In the genomic region with DNA sequence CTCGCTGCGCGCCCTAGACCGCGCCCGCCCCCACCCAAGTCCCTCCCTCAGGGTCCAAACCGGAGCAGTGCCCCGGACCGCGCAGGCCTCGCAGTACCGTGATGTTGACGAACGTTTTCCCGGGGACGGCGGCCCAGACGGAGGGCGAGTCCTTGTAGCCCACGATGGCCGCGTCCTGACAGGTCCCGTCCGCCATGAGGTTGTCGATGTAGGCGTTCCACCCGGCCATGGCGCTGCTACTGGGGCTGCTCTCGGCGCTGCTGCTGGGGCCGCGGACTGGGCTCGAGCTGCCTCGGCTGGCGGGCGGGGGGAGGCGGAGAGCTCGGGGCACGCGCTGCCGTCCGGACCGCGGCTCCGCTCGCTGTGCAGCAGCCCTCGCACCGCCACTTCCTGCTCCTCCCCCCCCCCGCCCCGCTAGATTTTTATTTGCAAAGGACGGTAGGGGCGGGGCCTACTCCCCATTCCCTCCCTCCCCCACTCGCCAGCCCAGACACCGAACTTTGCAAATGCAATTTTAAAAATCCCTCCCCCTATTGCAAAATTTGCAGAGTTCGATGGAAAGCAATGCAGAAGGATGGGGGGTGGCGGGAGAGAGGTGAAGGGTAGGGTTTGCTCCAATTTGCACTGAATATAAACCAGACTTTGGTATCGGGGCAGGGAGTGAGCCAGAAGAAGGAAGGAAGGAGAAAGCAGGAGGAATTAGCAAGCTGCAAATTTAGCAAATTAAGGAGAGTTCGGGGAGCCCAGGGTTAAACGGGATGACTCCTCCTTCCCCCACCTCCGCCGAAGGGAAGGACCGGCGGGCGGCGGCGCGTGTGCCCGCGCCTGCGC, we compare ENCODE assay signal across 1 cellular context.
TF ChIP-seq lines count a peak whose summit lies in the region.

A gene (minus strand): TSS at position 365 of the 831 bp plus-strand sequence. CDS start 136 bp downstream, at position 229.

TF ChIP-seq in HepG2, 621 proteins besides CTCF, POLR2A, EP300 and RAD21 (continued from another document):
- TF ChIP-seq, protein P1, sequence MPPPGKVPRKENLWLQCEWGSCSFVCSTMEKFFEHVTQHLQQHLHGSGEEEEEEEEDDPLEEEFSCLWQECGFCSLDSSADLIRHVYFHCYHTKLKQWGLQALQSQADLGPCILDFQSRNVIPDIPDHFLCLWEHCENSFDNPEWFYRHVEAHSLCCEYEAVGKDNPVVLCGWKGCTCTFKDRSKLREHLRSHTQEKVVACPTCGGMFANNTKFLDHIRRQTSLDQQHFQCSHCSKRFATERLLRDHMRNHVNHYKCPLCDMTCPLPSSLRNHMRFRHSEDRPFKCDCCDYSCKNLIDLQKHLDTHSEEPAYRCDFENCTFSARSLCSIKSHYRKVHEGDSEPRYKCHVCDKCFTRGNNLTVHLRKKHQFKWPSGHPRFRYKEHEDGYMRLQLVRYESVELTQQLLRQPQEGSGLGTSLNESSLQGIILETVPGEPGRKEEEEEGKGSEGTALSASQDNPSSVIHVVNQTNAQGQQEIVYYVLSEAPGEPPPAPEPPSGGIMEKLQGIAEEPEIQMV (CRISPR knock-in tag; IDR thresholded peaks at IDR 0.05; ENCODE audit: low read depth), result peak; percentile 42; the same call in 1 of the 2 replicates
- TF ChIP-seq, protein P2, sequence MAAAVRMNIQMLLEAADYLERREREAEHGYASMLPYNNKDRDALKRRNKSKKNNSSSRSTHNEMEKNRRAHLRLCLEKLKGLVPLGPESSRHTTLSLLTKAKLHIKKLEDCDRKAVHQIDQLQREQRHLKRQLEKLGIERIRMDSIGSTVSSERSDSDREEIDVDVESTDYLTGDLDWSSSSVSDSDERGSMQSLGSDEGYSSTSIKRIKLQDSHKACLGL (CRISPR knock-in tag; IDR thresholded peaks at IDR 0.05), result 0 out of 2 replicates have a peak, but pooled peaks have one; percentile 17
- TF ChIP-seq ZNF337 (CRISPR knock-in tag; IDR thresholded peaks at IDR 0.05; ENCODE audit: borderline replicate concordance, low read depth) (no peak), RXRB (CRISPR knock-in tag; IDR thresholded peaks at IDR 0.05; ENCODE audit: borderline replicate concordance) (no peak), ZNF160 (CRISPR knock-in tag; IDR thresholded peaks at IDR 0.05) (peak; percentile 27; the same call in 1 of the 2 replicates), ARHGAP35 (CRISPR knock-in tag; IDR thresholded peaks at IDR 0.05; ENCODE audit: borderline replicate concordance) (peak; percentile 69; the same call in 1 of the 2 replicates), ZC3H13 (CRISPR knock-in tag; IDR thresholded peaks at IDR 0.05) (peak; percentile 97), ZNF17 (CRISPR knock-in tag; IDR thresholded peaks at IDR 0.05) (no peak)
- TF ChIP-seq, protein P3, sequence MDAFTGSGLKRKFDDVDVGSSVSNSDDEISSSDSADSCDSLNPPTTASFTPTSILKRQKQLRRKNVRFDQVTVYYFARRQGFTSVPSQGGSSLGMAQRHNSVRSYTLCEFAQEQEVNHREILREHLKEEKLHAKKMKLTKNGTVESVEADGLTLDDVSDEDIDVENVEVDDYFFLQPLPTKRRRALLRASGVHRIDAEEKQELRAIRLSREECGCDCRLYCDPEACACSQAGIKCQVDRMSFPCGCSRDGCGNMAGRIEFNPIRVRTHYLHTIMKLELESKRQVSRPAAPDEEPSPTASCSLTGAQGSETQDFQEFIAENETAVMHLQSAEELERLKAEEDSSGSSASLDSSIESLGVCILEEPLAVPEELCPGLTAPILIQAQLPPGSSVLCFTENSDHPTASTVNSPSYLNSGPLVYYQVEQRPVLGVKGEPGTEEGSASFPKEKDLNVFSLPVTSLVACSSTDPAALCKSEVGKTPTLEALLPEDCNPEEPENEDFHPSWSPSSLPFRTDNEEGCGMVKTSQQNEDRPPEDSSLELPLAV (CRISPR knock-in tag; conservative IDR thresholded peaks at IDR 0.05; ENCODE audit: low read depth), result 0 out of 2 replicates have a peak, but pooled peaks have one; percentile 39
TF ChIP-seq in HepG2: peak in this region for 218.
